ENCODE assay signal across 2 cellular contexts in the genomic region with DNA sequence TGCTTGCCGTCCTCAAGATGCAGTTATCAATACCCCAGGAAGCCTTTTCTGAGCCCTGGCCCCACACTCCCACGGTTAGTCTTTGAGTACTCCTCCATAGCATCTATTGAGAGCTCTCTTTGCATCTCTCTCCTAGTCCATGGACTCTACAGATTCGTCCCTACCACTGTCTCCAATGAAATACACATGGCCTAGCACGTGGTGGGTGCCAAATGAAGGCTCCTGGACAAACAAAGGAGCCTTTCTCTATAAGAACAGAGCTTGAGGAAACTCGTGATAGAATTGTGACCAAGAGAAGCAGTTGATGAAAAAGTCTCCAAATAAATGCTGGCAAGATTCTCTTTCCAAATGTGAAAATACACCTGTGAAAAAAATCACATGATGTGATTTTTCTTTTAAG.
A peak's percentile ranks its signal among the peaks of the same experiment; 100 is the strongest.
TF ChIP-seq lines count a peak whose summit lies in the region.

No MANE protein-coding gene starts in this region.

TF ChIP-seq in HepG2, 621 proteins besides CTCF, POLR2A, EP300 and RAD21 (continued from another document):
- TF ChIP-seq ZNF451 (CRISPR knock-in tag; IDR thresholded peaks at IDR 0.05), result no peak
- TF ChIP-seq, protein P1, sequence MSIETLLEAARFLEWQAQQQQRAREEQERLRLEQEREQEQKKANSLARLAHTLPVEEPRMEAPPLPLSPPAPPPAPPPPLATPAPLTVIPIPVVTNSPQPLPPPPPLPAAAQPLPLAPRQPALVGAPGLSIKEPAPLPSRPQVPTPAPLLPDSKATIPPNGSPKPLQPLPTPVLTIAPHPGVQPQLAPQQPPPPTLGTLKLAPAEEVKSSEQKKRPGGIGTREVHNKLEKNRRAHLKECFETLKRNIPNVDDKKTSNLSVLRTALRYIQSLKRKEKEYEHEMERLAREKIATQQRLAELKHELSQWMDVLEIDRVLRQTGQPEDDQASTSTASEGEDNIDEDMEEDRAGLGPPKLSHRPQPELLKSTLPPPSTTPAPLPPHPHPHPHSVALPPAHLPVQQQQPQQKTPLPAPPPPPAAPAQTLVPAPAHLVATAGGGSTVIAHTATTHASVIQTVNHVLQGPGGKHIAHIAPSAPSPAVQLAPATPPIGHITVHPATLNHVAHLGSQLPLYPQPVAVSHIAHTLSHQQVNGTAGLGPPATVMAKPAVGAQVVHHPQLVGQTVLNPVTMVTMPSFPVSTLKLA (IDR thresholded peaks at IDR 0.05), result peak; percentile 52

TF ChIP-seq in K562, 482 proteins besides CTCF, POLR2A, EP300 and RAD21:
- TF ChIP-seq MGA (IDR thresholded peaks at IDR 0.05), result peak; percentile 43; the same call in 1 of the 2 replicates
- TF ChIP-seq POLR3G (IDR thresholded peaks at IDR 0.05; ENCODE audit: extremely low read depth, insufficient read length, insufficient replicate concordance), result no peak
- TF ChIP-seq FOXJ2 (tag; IDR thresholded peaks at IDR 0.05), result no peak
- TF ChIP-seq MCM5 (IDR thresholded peaks at IDR 0.05; ENCODE audit: low read depth), result no peak
- no peak for TF ChIP-seq NR2F6 (CRISPR knock-in tag; IDR thresholded peaks at IDR 0.05)
- no peak for TF ChIP-seq SREBF2 (CRISPR knock-in tag; IDR thresholded peaks at IDR 0.05)
